In genomic region chr1:92201973-92202372, GRCh38 we compare ENCODE assay signal across 16 cellular contexts. TPM values are rescaled to one million over a fixed set of nuclear protein-coding genes. Genes with fewer than 3 reads are reported as not detected.
DNase-seq lines count a peak whose midpoint lies in the region; ATAC-seq and TF ChIP-seq lines count a peak whose summit lies in the region.
"Had no signal": no experiment of that assay in that cellular context is flagged by ENCODE, and none has a peak within 500 bp of the region (broad histone marks: within the 10 kb centered on the region; RNA-seq: fewer than 3 reads in every experiment).

No MANE protein-coding gene starts in this region.

- no peaks in the 10 kb centered on the region for H3K79me2 ChIP-seq in mammary epithelial cell (ENCODE audit: insufficient read depth, low read length)

- DNase-seq in mammary epithelial cell (no peak), breast epithelium (ENCODE audit: low spot score in 2 of 2) (no peak), NOMO-1 treated with DMSO at 0.1 percent for 48 hours (lab: John Stamatoyannopoulos, UW; ENCODE audit: unreplicated experiment) (peak; percentile 90), upper lobe of right lung (no peak), erythroblast (lab: John Stamatoyannopoulos, UW) (no peak), cerebellum (ENCODE audit: low spot score) (no peak)
- DNase-seq in activated CD8-positive, alpha-beta T cell treated with anti-CD3 and anti-CD28 coated beads for 36 hours, result no peak
- DNase-seq: brain microvascular endothelial cell; effector CD4-positive, alpha-beta T cell; hypothalamus; OCI-M1; SK-N-SH; spleen had no signal

- in situ Hi-C loops in mammary epithelial cell (cut with MboI; ENCODE audit: low sequenced_read_pairs in 2 of 2), result no loop called here

- H3K27me3 ChIP-seq in mammary epithelial cell (ENCODE audit: insufficient read depth, low read length) (no peaks in the 10 kb centered on the region), breast epithelium (no peaks in the 10 kb centered on the region), upper lobe of right lung (no peaks in the 10 kb centered on the region)
- H3K27me3 ChIP-seq: brain microvascular endothelial cell, spleen had no signal

- TF ChIP-seq POLR2A in breast epithelium (IDR thresholded peaks at IDR 0.05), result no peak
- TF ChIP-seq POLR2A in erythroblast (IDR thresholded peaks at IDR 0.05; ENCODE audit: low read length), result no peak

- dilution Hi-C loops in mammary epithelial cell (cut with HindIII; ENCODE audit: low sequenced_read_pairs), result no loop called here

- H3K4me2 ChIP-seq in mammary epithelial cell (ENCODE audit: insufficient read depth, low read depth, low read length), result no peak overlapping the region
- H3K4me2 ChIP-seq: SK-N-SH had no signal

- TF ChIP-seq CTCF in mammary epithelial cell (conservative IDR thresholded peaks at IDR 0.05 in 1 of 2, IDR thresholded peaks at IDR 0.05 in 1 of 2; ENCODE audit: extremely low read depth in 1 of 2, insufficient read depth in 1 of 2, low read depth in 1 of 2, low read length in 2 of 2) (no peak), breast epithelium (IDR thresholded peaks at IDR 0.05) (no peak), upper lobe of right lung (IDR thresholded peaks at IDR 0.05) (no peak)
- TF ChIP-seq CTCF in activated CD8-positive, alpha-beta T cell treated with anti-CD3 and anti-CD28 coated beads for 36 hours (IDR thresholded peaks at IDR 0.05), result no peak

- no peak overlapping the region for H3K9ac ChIP-seq in mammary epithelial cell (ENCODE audit: insufficient read depth, low read length)
- H3K9ac ChIP-seq: SK-N-SH had no signal

- H3K4me1 ChIP-seq in mammary epithelial cell (ENCODE audit: insufficient read depth, low read length), result no peaks in the 10 kb centered on the region
- H3K4me1 ChIP-seq in breast epithelium, result no peaks in the 10 kb centered on the region
- no peaks in the 10 kb centered on the region for H3K4me1 ChIP-seq in upper lobe of right lung
- H3K4me1 ChIP-seq: spleen had no signal

- H3K27me3 Mint-ChIP-seq in activated CD8-positive, alpha-beta T cell treated with anti-CD3 and anti-CD28 coated beads for 36 hours, result no peaks in the 10 kb centered on the region
- H3K27me3 Mint-ChIP-seq: stimulated activated naive CD8-positive, alpha-beta T cell treated with anti-CD3 and anti-CD28 coated beads, Interleukin-15, Interleukin-2, amounts not matched to agents 100 ng/mL and 50 ng/mL, for 24 hours had no signal

- no peak overlapping the region for H3K4me3 Mint-ChIP-seq in activated CD8-positive, alpha-beta T cell treated with anti-CD3 and anti-CD28 coated beads for 36 hours
- H3K4me3 Mint-ChIP-seq: stimulated activated naive CD8-positive, alpha-beta T cell treated with anti-CD3 and anti-CD28 coated beads, Interleukin-15, Interleukin-2, amounts not matched to agents 100 ng/mL and 50 ng/mL, for 24 hours had no signal

- peaks cover 2% of the 10 kb centered on the region for H3K9me3 Mint-ChIP-seq in activated CD8-positive, alpha-beta T cell treated with anti-CD3 and anti-CD28 coated beads for 36 hours

- H3K36me3 Mint-ChIP-seq in activated CD8-positive, alpha-beta T cell treated with anti-CD3 and anti-CD28 coated beads for 36 hours (ENCODE audit: low read depth), result no peaks in the 10 kb centered on the region

- H3K36me3 ChIP-seq in mammary epithelial cell (ENCODE audit: insufficient read depth, low read length) (no peaks in the 10 kb centered on the region), breast epithelium (no peaks in the 10 kb centered on the region), upper lobe of right lung (no peaks in the 10 kb centered on the region)
- H3K36me3 ChIP-seq: brain microvascular endothelial cell, spleen had no signal

- peak overlapping the region; percentile 31 for H3K27ac Mint-ChIP-seq in activated CD8-positive, alpha-beta T cell treated with anti-CD3 and anti-CD28 coated beads for 36 hours
- H3K27ac Mint-ChIP-seq: stimulated activated naive CD8-positive, alpha-beta T cell treated with anti-CD3 and anti-CD28 coated beads, Interleukin-15, Interleukin-2, amounts not matched to agents 100 ng/mL and 50 ng/mL, for 24 hours had no signal

- POLR2A ChIA-PET in activated CD8-positive, alpha-beta T cell treated with anti-CD3 and anti-CD28 coated beads for 36 hours (lab: Charles Lee), result no interaction called here

- 71% methylated on average over 4 of the region's 5 CpGs for WGBS in mammary epithelial cell (ENCODE audit: low coverage, missing lambda C conversion rate)

- BruUV-seq in mammary epithelial cell (replicated peaks; lab: Mats Ljungman, UMichigan), result no TSS peak

- H3K4me3 ChIP-seq in mammary epithelial cell (replicated peaks in 1 of 3; ENCODE audit: insufficient read depth in 1 of 3, low read depth in 2 of 3, low read length in 3 of 3), result no peak overlapping the region
- H3K4me3 ChIP-seq in breast epithelium, result no peak overlapping the region
- H3K4me3 ChIP-seq in upper lobe of right lung, result no peak overlapping the region
- H3K4me3 ChIP-seq: spleen had no signal

- H3K27ac ChIP-seq in mammary epithelial cell (ENCODE audit: insufficient read depth, low read depth, low read length) (no peak overlapping the region), breast epithelium (no peak overlapping the region), upper lobe of right lung (no peak overlapping the region)
- H3K27ac ChIP-seq: brain microvascular endothelial cell, spleen had no signal

- H4K20me1 ChIP-seq in mammary epithelial cell (ENCODE audit: insufficient read depth, low read length), result no peaks in the 10 kb centered on the region

- peak overlapping the region; percentile 28 for H2AFZ ChIP-seq in mammary epithelial cell (ENCODE audit: low read depth, low read length)

- ATAC-seq in activated CD8-positive, alpha-beta T cell treated with anti-CD3 and anti-CD28 coated beads for 36 hours, result no peak
- ATAC-seq in upper lobe of right lung (peak; percentile 69), GM18861 (IDR thresholded peaks at IDR 0.05; ENCODE audit: unreplicated experiment) (no peak)

- H3K9me3 ChIP-seq in mammary epithelial cell (replicated peaks; ENCODE audit: insufficient read depth, low read length), result peaks cover 3% of the 10 kb centered on the region
- H3K9me3 ChIP-seq in breast epithelium, result peaks cover 0 to 10% of the 10 kb centered on the region in 2 donors
- no peaks in the 10 kb centered on the region for H3K9me3 ChIP-seq in upper lobe of right lung
- H3K9me3 ChIP-seq: SK-N-SH had no signal

- CTCF ChIA-PET in mammary epithelial cell (lab: Charles Lee; ENCODE audit: low non-redundant PET), result no interaction called here
- CTCF ChIA-PET in activated CD8-positive, alpha-beta T cell treated with anti-CD3 and anti-CD28 coated beads for 36 hours (lab: Charles Lee), result interaction anchor here (1.6 kb wide), 1 partner anchor 10 kb away, joined by 4 read pairs; no protein-coding TSS in a partner anchor

- intact Hi-C loops in mammary epithelial cell (cut with micrococcal nuclease), result no loop called here
- intact Hi-C loops in breast epithelium (cut with DNase I; ENCODE audit: low total_unique reads), result no loop called here
- intact Hi-C loops in activated CD8-positive, alpha-beta T cell treated with anti-CD3 and anti-CD28 coated beads for 36 hours (cut with micrococcal nuclease), result no loop called here
- intact Hi-C loops in upper lobe of right lung (cut with DNase I), result no loop called here

- H3K4me1 Mint-ChIP-seq in activated CD8-positive, alpha-beta T cell treated with anti-CD3 and anti-CD28 coated beads for 36 hours (ENCODE audit: low read depth), result peaks cover 16% of the 10 kb centered on the region

RNA-seq across cellular contexts. Expression of gene C1orf146, which starts 15.7 kb away (rescaled TPM):
- total RNA-seq in mammary epithelial cell, result not detected
- not detected for polyA plus RNA-seq in mammary epithelial cell
- not detected for polyA minus RNA-seq in mammary epithelial cell
- total RNA-seq in breast epithelium, result not detected
- not detected for total RNA-seq in activated CD8-positive, alpha-beta T cell treated with anti-CD3 and anti-CD28 coated beads for 36 hours
- not detected for total RNA-seq in upper lobe of right lung
- not detected for total RNA-seq in cerebellum
- total RNA-seq: posterior vena cava, spleen had no signal
- polyA plus RNA-seq: SK-N-SH, spleen had no signal
